ENCODE assay signal across 1 cellular context in the genomic region with DNA sequence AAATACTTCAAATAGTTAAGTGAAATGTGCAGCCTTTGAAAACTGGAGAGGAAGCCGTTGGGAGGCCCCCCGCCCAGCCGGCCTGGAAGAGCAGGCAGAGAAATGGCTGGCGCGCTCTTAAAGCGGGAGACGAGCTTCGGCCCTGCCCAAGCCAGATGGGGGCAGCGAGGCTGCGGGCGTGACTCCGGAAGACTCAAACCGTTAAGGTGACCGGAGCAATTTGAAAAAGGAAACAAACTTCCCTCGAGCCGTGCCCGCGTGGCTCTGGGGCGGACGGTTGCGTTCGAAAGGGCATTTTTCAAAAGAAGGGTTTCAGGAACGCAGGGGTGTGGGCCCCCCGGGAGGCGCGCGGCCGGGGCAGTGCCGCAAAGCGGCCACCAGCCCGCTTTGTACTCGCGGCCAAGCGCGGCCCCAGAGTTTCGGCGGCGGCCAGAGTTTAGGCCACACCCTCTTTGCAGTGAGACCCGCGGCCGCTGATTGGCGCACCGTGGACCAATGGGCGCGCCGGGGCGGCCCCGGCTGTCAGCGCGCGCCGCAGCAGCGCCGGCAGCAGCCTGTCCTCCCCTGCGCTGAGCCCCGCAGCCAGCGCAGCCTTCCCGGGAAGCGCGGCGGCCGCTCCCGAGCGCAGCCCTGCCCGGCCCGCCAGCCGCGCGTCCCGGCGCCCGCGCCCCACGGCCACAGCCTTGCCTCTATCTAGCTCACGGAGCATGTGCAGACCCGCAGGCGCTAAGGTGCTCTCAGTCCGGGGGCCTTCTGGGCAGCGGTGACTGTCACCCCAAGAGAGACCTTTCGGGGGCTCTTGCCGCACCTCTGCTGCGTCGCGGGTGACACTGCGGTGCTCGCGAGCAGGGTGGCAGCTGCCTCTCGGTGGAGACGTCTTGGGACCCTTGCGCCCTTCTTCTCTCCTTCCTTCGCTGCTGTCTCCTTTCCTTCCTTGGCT.
A peak's percentile ranks its signal among the peaks of the same experiment; 100 is the strongest.
TF ChIP-seq lines count a peak whose summit lies in the region.

A gene with protein sequence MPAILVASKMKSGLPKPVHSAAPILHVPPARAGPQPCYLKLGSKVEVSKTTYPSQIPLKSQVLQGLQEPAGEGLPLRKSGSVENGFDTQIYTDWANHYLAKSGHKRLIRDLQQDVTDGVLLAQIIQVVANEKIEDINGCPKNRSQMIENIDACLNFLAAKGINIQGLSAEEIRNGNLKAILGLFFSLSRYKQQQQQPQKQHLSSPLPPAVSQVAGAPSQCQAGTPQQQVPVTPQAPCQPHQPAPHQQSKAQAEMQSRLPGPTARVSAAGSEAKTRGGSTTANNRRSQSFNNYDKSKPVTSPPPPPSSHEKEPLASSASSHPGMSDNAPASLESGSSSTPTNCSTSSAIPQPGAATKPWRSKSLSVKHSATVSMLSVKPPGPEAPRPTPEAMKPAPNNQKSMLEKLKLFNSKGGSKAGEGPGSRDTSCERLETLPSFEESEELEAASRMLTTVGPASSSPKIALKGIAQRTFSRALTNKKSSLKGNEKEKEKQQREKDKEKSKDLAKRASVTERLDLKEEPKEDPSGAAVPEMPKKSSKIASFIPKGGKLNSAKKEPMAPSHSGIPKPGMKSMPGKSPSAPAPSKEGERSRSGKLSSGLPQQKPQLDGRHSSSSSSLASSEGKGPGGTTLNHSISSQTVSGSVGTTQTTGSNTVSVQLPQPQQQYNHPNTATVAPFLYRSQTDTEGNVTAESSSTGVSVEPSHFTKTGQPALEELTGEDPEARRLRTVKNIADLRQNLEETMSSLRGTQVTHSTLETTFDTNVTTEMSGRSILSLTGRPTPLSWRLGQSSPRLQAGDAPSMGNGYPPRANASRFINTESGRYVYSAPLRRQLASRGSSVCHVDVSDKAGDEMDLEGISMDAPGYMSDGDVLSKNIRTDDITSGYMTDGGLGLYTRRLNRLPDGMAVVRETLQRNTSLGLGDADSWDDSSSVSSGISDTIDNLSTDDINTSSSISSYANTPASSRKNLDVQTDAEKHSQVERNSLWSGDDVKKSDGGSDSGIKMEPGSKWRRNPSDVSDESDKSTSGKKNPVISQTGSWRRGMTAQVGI (N-terminal part only) (plus strand): TSS at position 557 of the 940 bp plus-strand sequence. CDS start 859 bp downstream, outside the sequence.

TF ChIP-seq in HepG2, 621 proteins besides CTCF, POLR2A, EP300 and RAD21 (continued from another document and continues in another):
- peak; percentile 50; the same call in 1 of the 2 replicates for TF ChIP-seq KDM5B (CRISPR knock-in tag; IDR thresholded peaks at IDR 0.05; ENCODE audit: borderline replicate concordance)
- no peak for TF ChIP-seq ZNF12 (CRISPR knock-in tag; IDR thresholded peaks at IDR 0.05)
- TF ChIP-seq, protein P1, sequence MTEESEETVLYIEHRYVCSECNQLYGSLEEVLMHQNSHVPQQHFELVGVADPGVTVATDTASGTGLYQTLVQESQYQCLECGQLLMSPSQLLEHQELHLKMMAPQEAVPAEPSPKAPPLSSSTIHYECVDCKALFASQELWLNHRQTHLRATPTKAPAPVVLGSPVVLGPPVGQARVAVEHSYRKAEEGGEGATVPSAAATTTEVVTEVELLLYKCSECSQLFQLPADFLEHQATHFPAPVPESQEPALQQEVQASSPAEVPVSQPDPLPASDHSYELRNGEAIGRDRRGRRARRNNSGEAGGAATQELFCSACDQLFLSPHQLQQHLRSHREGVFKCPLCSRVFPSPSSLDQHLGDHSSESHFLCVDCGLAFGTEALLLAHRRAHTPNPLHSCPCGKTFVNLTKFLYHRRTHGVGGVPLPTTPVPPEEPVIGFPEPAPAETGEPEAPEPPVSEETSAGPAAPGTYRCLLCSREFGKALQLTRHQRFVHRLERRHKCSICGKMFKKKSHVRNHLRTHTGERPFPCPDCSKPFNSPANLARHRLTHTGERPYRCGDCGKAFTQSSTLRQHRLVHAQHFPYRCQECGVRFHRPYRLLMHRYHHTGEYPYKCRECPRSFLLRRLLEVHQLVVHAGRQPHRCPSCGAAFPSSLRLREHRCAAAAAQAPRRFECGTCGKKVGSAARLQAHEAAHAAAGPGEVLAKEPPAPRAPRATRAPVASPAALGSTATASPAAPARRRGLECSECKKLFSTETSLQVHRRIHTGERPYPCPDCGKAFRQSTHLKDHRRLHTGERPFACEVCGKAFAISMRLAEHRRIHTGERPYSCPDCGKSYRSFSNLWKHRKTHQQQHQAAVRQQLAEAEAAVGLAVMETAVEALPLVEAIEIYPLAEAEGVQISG (CRISPR knock-in tag; IDR thresholded peaks at IDR 0.05), result no peak
- no peak for TF ChIP-seq NFKB2 (CRISPR knock-in tag; IDR thresholded peaks at IDR 0.05; ENCODE audit: borderline replicate concordance)
- peak; percentile 40 for TF ChIP-seq SAP130 (CRISPR knock-in tag; IDR thresholded peaks at IDR 0.05; ENCODE audit: low read depth)
- TF ChIP-seq MED13 (CRISPR knock-in tag; IDR thresholded peaks at IDR 0.05), result no peak
- 0 out of 2 replicates have a peak, but pooled peaks have one; percentile 47 for TF ChIP-seq ZNF709 (CRISPR knock-in tag; IDR thresholded peaks at IDR 0.05)
- TF ChIP-seq ETV6 (CRISPR knock-in tag; conservative IDR thresholded peaks at IDR 0.05), result peak; percentile 67; the same call in 1 of the 2 replicates
- TF ChIP-seq, protein P2, sequence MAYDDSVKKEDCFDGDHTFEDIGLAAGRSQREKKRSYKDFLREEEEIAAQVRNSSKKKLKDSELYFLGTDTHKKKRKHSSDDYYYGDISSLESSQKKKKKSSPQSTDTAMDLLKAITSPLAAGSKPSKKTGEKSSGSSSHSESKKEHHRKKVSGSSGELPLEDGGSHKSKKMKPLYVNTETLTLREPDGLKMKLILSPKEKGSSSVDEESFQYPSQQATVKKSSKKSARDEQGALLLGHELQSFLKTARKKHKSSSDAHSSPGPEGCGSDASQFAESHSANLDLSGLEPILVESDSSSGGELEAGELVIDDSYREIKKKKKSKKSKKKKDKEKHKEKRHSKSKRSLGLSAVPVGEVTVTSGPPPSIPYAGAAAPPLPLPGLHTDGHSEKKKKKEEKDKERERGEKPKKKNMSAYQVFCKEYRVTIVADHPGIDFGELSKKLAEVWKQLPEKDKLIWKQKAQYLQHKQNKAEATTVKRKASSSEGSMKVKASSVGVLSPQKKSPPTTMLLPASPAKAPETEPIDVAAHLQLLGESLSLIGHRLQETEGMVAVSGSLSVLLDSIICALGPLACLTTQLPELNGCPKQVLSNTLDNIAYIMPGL (CRISPR knock-in tag; IDR thresholded peaks at IDR 0.05; ENCODE audit: borderline replicate concordance in 1 of 2, low read depth in 1 of 2), result peak in 1 of 2 experiments; percentile 37; a peak in 1 of 4 replicates
- TF ChIP-seq ZFP62 (CRISPR knock-in tag; IDR thresholded peaks at IDR 0.05), result no peak
- TF ChIP-seq, protein P3, sequence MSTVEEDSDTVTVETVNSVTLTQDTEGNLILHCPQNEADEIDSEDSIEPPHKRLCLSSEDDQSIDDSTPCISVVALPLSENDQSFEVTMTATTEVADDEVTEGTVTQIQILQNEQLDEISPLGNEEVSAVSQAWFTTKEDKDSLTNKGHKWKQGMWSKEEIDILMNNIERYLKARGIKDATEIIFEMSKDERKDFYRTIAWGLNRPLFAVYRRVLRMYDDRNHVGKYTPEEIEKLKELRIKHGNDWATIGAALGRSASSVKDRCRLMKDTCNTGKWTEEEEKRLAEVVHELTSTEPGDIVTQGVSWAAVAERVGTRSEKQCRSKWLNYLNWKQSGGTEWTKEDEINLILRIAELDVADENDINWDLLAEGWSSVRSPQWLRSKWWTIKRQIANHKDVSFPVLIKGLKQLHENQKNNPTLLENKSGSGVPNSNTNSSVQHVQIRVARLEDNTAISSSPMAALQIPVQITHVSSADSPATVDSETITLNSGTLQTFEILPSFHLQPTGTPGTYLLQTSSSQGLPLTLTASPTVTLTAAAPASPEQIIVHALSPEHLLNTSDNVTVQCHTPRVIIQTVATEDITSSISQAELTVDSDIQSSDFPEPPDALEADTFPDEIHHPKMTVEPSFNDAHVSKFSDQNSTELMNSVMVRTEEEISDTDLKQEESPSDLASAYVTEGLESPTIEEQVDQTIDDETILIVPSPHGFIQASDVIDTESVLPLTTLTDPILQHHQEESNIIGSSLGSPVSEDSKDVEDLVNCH (CRISPR knock-in tag; IDR thresholded peaks at IDR 0.05), result no peak
- peak; percentile 77 for TF ChIP-seq NFYC (CRISPR knock-in tag; IDR thresholded peaks at IDR 0.05)
- TF ChIP-seq, protein P4, sequence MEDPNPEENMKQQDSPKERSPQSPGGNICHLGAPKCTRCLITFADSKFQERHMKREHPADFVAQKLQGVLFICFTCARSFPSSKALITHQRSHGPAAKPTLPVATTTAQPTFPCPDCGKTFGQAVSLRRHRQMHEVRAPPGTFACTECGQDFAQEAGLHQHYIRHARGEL (CRISPR knock-in tag; IDR thresholded peaks at IDR 0.05), result no peak
- no peak for TF ChIP-seq SIN3A (IDR thresholded peaks at IDR 0.05; ENCODE audit: borderline replicate concordance, low read depth, low read length)
- peak; percentile 51; the same call in 1 of the 2 replicates for TF ChIP-seq DMAP1 (CRISPR knock-in tag; IDR thresholded peaks at IDR 0.05)
- no peak for TF ChIP-seq ZNF10 (CRISPR knock-in tag; IDR thresholded peaks at IDR 0.05; ENCODE audit: borderline replicate concordance, low read depth)
- TF ChIP-seq ZMYM4 (CRISPR knock-in tag; IDR thresholded peaks at IDR 0.05), result peak; percentile 34; the same call in 1 of the 2 replicates
- TF ChIP-seq, protein P5, sequence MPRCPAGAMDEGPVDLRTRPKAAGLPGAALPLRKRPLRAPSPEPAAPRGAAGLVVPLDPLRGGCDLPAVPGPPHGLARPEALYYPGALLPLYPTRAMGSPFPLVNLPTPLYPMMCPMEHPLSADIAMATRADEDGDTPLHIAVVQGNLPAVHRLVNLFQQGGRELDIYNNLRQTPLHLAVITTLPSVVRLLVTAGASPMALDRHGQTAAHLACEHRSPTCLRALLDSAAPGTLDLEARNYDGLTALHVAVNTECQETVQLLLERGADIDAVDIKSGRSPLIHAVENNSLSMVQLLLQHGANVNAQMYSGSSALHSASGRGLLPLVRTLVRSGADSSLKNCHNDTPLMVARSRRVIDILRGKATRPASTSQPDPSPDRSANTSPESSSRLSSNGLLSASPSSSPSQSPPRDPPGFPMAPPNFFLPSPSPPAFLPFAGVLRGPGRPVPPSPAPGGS (CRISPR knock-in tag; IDR thresholded peaks at IDR 0.05), result 0 out of 2 replicates have a peak, but pooled peaks have one; percentile 55
- TF ChIP-seq ZNF430 (CRISPR knock-in tag; IDR thresholded peaks at IDR 0.05), result 0 out of 2 replicates have a peak, but pooled peaks have one; percentile 32
- TF ChIP-seq, protein P6, sequence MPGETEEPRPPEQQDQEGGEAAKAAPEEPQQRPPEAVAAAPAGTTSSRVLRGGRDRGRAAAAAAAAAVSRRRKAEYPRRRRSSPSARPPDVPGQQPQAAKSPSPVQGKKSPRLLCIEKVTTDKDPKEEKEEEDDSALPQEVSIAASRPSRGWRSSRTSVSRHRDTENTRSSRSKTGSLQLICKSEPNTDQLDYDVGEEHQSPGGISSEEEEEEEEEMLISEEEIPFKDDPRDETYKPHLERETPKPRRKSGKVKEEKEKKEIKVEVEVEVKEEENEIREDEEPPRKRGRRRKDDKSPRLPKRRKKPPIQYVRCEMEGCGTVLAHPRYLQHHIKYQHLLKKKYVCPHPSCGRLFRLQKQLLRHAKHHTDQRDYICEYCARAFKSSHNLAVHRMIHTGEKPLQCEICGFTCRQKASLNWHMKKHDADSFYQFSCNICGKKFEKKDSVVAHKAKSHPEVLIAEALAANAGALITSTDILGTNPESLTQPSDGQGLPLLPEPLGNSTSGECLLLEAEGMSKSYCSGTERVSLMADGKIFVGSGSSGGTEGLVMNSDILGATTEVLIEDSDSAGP (CRISPR knock-in tag; IDR thresholded peaks at IDR 0.05; ENCODE audit: borderline replicate concordance), result peak; percentile 84
- no peak for TF ChIP-seq FOXJ3 (CRISPR knock-in tag; IDR thresholded peaks at IDR 0.05; ENCODE audit: borderline replicate concordance)
- TF ChIP-seq, protein P7, sequence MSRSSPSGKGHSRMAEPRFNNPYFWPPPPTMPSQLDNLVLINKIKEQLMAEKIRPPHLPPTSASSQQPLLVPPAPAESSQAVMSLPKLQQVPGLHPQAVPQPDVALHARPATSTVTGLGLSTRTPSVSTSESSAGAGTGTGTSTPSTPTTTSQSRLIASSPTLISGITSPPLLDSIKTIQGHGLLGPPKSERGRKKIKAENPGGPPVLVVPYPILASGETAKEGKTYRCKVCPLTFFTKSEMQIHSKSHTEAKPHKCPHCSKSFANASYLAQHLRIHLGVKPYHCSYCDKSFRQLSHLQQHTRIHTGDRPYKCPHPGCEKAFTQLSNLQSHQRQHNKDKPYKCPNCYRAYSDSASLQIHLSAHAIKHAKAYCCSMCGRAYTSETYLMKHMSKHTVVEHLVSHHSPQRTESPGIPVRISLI (CRISPR knock-in tag; IDR thresholded peaks at IDR 0.05; ENCODE audit: borderline replicate concordance), result no peak
- TF ChIP-seq CBX2 (IDR thresholded peaks at IDR 0.05; ENCODE audit: low read depth, low read length), result no peak
- TF ChIP-seq CBX2 (CRISPR knock-in tag; IDR thresholded peaks at IDR 0.05; ENCODE audit: low read depth), result 0 out of 2 replicates have a peak, but pooled peaks have one; percentile 65
- TF ChIP-seq, protein P8, sequence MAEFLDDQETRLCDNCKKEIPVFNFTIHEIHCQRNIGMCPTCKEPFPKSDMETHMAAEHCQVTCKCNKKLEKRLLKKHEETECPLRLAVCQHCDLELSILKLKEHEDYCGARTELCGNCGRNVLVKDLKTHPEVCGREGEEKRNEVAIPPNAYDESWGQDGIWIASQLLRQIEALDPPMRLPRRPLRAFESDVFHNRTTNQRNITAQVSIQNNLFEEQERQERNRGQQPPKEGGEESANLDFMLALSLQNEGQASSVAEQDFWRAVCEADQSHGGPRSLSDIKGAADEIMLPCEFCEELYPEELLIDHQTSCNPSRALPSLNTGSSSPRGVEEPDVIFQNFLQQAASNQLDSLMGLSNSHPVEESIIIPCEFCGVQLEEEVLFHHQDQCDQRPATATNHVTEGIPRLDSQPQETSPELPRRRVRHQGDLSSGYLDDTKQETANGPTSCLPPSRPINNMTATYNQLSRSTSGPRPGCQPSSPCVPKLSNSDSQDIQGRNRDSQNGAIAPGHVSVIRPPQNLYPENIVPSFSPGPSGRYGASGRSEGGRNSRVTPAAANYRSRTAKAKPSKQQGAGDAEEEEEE (CRISPR knock-in tag; IDR thresholded peaks at IDR 0.05; ENCODE audit: borderline replicate concordance), result no peak
- TF ChIP-seq ZBTB7A (CRISPR knock-in tag; IDR thresholded peaks at IDR 0.05), result 0 out of 2 replicates have a peak, but pooled peaks have one; percentile 32
- TF ChIP-seq ZNF891 (CRISPR knock-in tag; IDR thresholded peaks at IDR 0.05), result no peak
- TF ChIP-seq ZNF224 (CRISPR knock-in tag; IDR thresholded peaks at IDR 0.05), result 0 out of 2 replicates have a peak, but pooled peaks have one; percentile 38
- no peak for TF ChIP-seq NR1H2 (CRISPR knock-in tag; IDR thresholded peaks at IDR 0.05; ENCODE audit: borderline replicate concordance, low read depth)
- TF ChIP-seq ZNF121 (CRISPR knock-in tag; IDR thresholded peaks at IDR 0.05), result no peak
- TF ChIP-seq, protein P9, sequence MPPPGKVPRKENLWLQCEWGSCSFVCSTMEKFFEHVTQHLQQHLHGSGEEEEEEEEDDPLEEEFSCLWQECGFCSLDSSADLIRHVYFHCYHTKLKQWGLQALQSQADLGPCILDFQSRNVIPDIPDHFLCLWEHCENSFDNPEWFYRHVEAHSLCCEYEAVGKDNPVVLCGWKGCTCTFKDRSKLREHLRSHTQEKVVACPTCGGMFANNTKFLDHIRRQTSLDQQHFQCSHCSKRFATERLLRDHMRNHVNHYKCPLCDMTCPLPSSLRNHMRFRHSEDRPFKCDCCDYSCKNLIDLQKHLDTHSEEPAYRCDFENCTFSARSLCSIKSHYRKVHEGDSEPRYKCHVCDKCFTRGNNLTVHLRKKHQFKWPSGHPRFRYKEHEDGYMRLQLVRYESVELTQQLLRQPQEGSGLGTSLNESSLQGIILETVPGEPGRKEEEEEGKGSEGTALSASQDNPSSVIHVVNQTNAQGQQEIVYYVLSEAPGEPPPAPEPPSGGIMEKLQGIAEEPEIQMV (CRISPR knock-in tag; IDR thresholded peaks at IDR 0.05; ENCODE audit: low read depth), result no peak
- peak; percentile 5; the same call in 1 of the 2 replicates for TF ChIP-seq TMF1 (CRISPR knock-in tag; IDR thresholded peaks at IDR 0.05; ENCODE audit: low read depth)
